11 cellular contexts compared by ENCODE assay signal in genomic region chr2:218329027-218329825, GRCh38. TPM values are rescaled to one million over a fixed set of nuclear protein-coding genes. Genes with fewer than 3 reads are reported as not detected.
DNase-seq lines count a peak whose midpoint lies in the region; ATAC-seq and TF ChIP-seq lines count a peak whose summit lies in the region.
"Had no signal": no experiment of that assay in that cellular context is flagged by ENCODE, and none has a peak within 500 bp of the region (broad histone marks: within the 10 kb centered on the region; RNA-seq: fewer than 3 reads in every experiment).

No MANE protein-coding gene starts in this region.

- H3K27me3 Mint-ChIP-seq in dendritic cell treated with granulocyte-macrophage colony-stimulating factor and Interleukin-4, amounts not matched to agents 40 ng/mL and 50 ng/mL, for 4 days = no peaks in the 10 kb centered on the region
- peaks cover 0 to 2% of the 10 kb centered on the region in 2 donors for H3K27me3 Mint-ChIP-seq in CD4-positive, alpha-beta memory T cell

- ATAC-seq in heart right ventricle (no peak), HG02938 (IDR thresholded peaks at IDR 0.05; ENCODE audit: unreplicated experiment) (peak; percentile 30), HG02970 (IDR thresholded peaks at IDR 0.05; ENCODE audit: low FRiP score, unreplicated experiment) (no peak)

- no peaks in the 10 kb centered on the region for H3K36me3 Mint-ChIP-seq in dendritic cell treated with granulocyte-macrophage colony-stimulating factor and Interleukin-4, amounts not matched to agents 40 ng/mL and 50 ng/mL, for 4 days (ENCODE audit: low read depth)
- H3K36me3 Mint-ChIP-seq in CD4-positive, alpha-beta memory T cell = no peaks in the 10 kb centered on the region

- 85 to 93% methylated on average over 18 of the region's 18 CpGs for WGBS in heart right ventricle, 2 donors

- peak overlapping the region; percentile 55 for H3K4me3 Mint-ChIP-seq in dendritic cell treated with granulocyte-macrophage colony-stimulating factor and Interleukin-4, amounts not matched to agents 40 ng/mL and 50 ng/mL, for 4 days
- no peak overlapping the region for H3K4me3 Mint-ChIP-seq in CD4-positive, alpha-beta memory T cell

- peak overlapping the region; percentile 97 for H3K27ac Mint-ChIP-seq in dendritic cell treated with granulocyte-macrophage colony-stimulating factor and Interleukin-4, amounts not matched to agents 40 ng/mL and 50 ng/mL, for 4 days
- peak overlapping the region in 1 of 7 donors; percentile 30 for H3K27ac Mint-ChIP-seq in CD4-positive, alpha-beta memory T cell

- H3K9me3 ChIP-seq in cardiac muscle cell (ENCODE audit: low read depth) (no peaks in the 10 kb centered on the region), heart right ventricle (peaks cover 0 to under 1% (median 0%) of the 10 kb centered on the region in 11 donors)
- H3K9me3 ChIP-seq in CD4-positive, alpha-beta memory T cell (ENCODE audit: control insufficient read depth in 1 of 2, low read length in 2 of 2) = no peaks in the 10 kb centered on the region

- H3K4me3 ChIP-seq in cardiac muscle cell (no peak overlapping the region), heart right ventricle (no peak overlapping the region)
- no peak overlapping the region for H3K4me3 ChIP-seq in CD4-positive, alpha-beta memory T cell (ENCODE audit: low read length in 2 of 2)
- H3K4me3 ChIP-seq: left ventricle myocardium inferior had no signal

- intact Hi-C loops in heart right ventricle (cut with DNase I) = no loop called here
- intact Hi-C loops in dendritic cell treated with granulocyte-macrophage colony-stimulating factor and Interleukin-4, amounts not matched to agents 40 ng/mL and 50 ng/mL, for 4 days (cut with micrococcal nuclease) = no loop called here
- intact Hi-C loops in CD4-positive, alpha-beta memory T cell (cut with micrococcal nuclease) = no loop called here

- H3K27ac ChIP-seq in cardiac muscle cell = peak overlapping the region; percentile 62
- H3K27ac ChIP-seq in heart right ventricle = peak overlapping the region in 1 of 10 donors; percentile 92
- no peak overlapping the region for H3K27ac ChIP-seq in CD4-positive, alpha-beta memory T cell (ENCODE audit: low read depth, low read length)
- H3K27ac ChIP-seq: left ventricle myocardium inferior had no signal

- peaks cover 87% of the 10 kb centered on the region for H3K4me1 Mint-ChIP-seq in dendritic cell treated with granulocyte-macrophage colony-stimulating factor and Interleukin-4, amounts not matched to agents 40 ng/mL and 50 ng/mL, for 4 days (ENCODE audit: low read depth)
- H3K4me1 Mint-ChIP-seq in CD4-positive, alpha-beta memory T cell = peaks cover 3 to 17% (median 11%) of the 10 kb centered on the region in 4 donors

- H3K4me1 ChIP-seq in cardiac muscle cell (ENCODE audit: low read depth) (peaks cover 65% of the 10 kb centered on the region), heart right ventricle (peaks cover 0 to 96% (median 12%) of the 10 kb centered on the region in 9 donors)
- H3K4me1 ChIP-seq in CD4-positive, alpha-beta memory T cell (ENCODE audit: insufficient read depth, low read length) = peaks cover 8% of the 10 kb centered on the region

- H3K27me3 ChIP-seq in cardiac muscle cell (no peaks in the 10 kb centered on the region), heart right ventricle (no peaks in the 10 kb centered on the region)
- H3K27me3 ChIP-seq in CD4-positive, alpha-beta memory T cell (ENCODE audit: insufficient read depth, low read length) = no peaks in the 10 kb centered on the region

- TF ChIP-seq CTCF in cardiac muscle cell (IDR thresholded peaks at IDR 0.05; ENCODE audit: low read depth, low read length) (no peak), heart right ventricle (IDR thresholded peaks at IDR 0.05) (no peak)

- CTCF ChIA-PET in CD4-positive, alpha-beta memory T cell (lab: Charles Lee; ENCODE audit: partially characterized antibody) = interaction anchor here (1.0 kb wide), 1 partner anchor 28 kb away, joined by 3 read pairs; no protein-coding TSS in a partner anchor

- no peaks in the 10 kb centered on the region for H3K36me3 ChIP-seq in cardiac muscle cell
- no peaks in the 10 kb centered on the region for H3K36me3 ChIP-seq in heart right ventricle
- H3K36me3 ChIP-seq in CD4-positive, alpha-beta memory T cell (ENCODE audit: insufficient read depth, low read length) = no peaks in the 10 kb centered on the region
- H3K36me3 ChIP-seq: left ventricle myocardium inferior had no signal

- no peaks in the 10 kb centered on the region for H3K9me3 Mint-ChIP-seq in dendritic cell treated with granulocyte-macrophage colony-stimulating factor and Interleukin-4, amounts not matched to agents 40 ng/mL and 50 ng/mL, for 4 days
- no peaks in the 10 kb centered on the region for H3K9me3 Mint-ChIP-seq in CD4-positive, alpha-beta memory T cell

- POLR2A ChIA-PET in CD4-positive, alpha-beta memory T cell (lab: Charles Lee; ENCODE audit: partially characterized antibody) = no interaction called here

- no peak for DNase-seq in cardiac muscle cell (ENCODE audit: low read depth in 1 of 2, low spot score in 1 of 2)
- DNase-seq in heart right ventricle = no peak
- no peak for DNase-seq in CD4-positive, alpha-beta memory T cell
- no peak for DNase-seq in islet precursor cell
- no peak for DNase-seq in RKO (ENCODE audit: low spot score)
- DNase-seq: activated CD8-positive, alpha-beta memory T cell treated with anti-CD3 and anti-CD28 coated beads for 24 hours; left ventricle myocardium inferior; stimulated activated CD4-positive, alpha-beta T cell treated with anti-CD3 and anti-CD28 coated beads, Interleukin-4, amount 100 ng/mL, for 4 hours had no signal

RNA-seq across cellular contexts. Expression of gene CATIP, which starts 27.4 kb away (rescaled TPM):
- total RNA-seq in cardiac muscle cell = 2.0 and 5.5 TPM in 2 replicates
- polyA plus RNA-seq in cardiac muscle cell = 1.2 and 5.0 TPM in 2 replicates
- not detected for total RNA-seq in heart right ventricle
- under 1 TPM in 1 of 2 donors, not detected in 1; 0.04 TPM for polyA plus RNA-seq in heart right ventricle
- not detected for total RNA-seq in CD4-positive, alpha-beta memory T cell
- polyA plus RNA-seq in CD4-positive, alpha-beta memory T cell = not detected
- total RNA-seq: left ventricle myocardium inferior had no signal

RNA-seq across cellular contexts. Expression of gene TMBIM1, which starts 36.9 kb away (rescaled TPM):
- total RNA-seq in cardiac muscle cell (15.5 and 25.9 TPM in 2 replicates), heart right ventricle (100 to 1,000 TPM in 7 of 10 donors, 10 to 100 TPM in 3; 85.3 to 151 (median 110) TPM)
- polyA plus RNA-seq in cardiac muscle cell (18.8 and 41.2 TPM in 2 replicates), heart right ventricle (100 to 1,000 TPM in 1 of 2 donors, 10 to 100 TPM in 1; 30.9 to 139 TPM)
- total RNA-seq in CD4-positive, alpha-beta memory T cell = 100 to 1,000 TPM; 140 to 144 TPM
- 100 to 1,000 TPM; 176 to 220 TPM for polyA plus RNA-seq in CD4-positive, alpha-beta memory T cell

RNA-seq across cellular contexts. Expression of gene SLC11A1, which starts 52.8 kb away (rescaled TPM):
- 0.25 and 0.63 TPM in 2 replicates for total RNA-seq in cardiac muscle cell
- polyA plus RNA-seq in cardiac muscle cell = 0.81 and 1.1 TPM in 2 replicates
- total RNA-seq in heart right ventricle = 1 to 10 TPM in 9 of 10 donors, under 1 TPM in 1; 0.64 to 9.1 (median 4.0) TPM
- polyA plus RNA-seq in heart right ventricle = 1 to 10 TPM; 4.5 to 8.0 TPM
- 1 to 10 TPM; 1.3 to 1.9 TPM for total RNA-seq in CD4-positive, alpha-beta memory T cell
- polyA plus RNA-seq in CD4-positive, alpha-beta memory T cell = under 1 TPM; 0.37 to 0.92 TPM

RNA-seq across cellular contexts. Expression of gene PNKD, which starts 58.9 kb away (rescaled TPM):
- total RNA-seq in cardiac muscle cell = 103 and 173 TPM in 2 replicates
- polyA plus RNA-seq in cardiac muscle cell = 206 and 287 TPM in 2 replicates
- 10 to 100 TPM; 56.9 to 91.1 (median 74.2) TPM for total RNA-seq in heart right ventricle
- 100 to 1,000 TPM in 1 of 2 donors, 10 to 100 TPM in 1; 76.7 to 138 TPM for polyA plus RNA-seq in heart right ventricle
- 10 to 100 TPM; 31.1 to 33.6 TPM for total RNA-seq in CD4-positive, alpha-beta memory T cell
- 100 to 1,000 TPM in 1 of 2 donors, 10 to 100 TPM in 1; 84.3 to 101 TPM for polyA plus RNA-seq in CD4-positive, alpha-beta memory T cell

RNA-seq across cellular contexts. Expression of gene AAMP, which starts 59.3 kb away (rescaled TPM):
- 269 and 315 TPM in 2 replicates for total RNA-seq in cardiac muscle cell
- 273 and 276 TPM in 2 replicates for polyA plus RNA-seq in cardiac muscle cell
- 10 to 100 TPM; 45.9 to 65.1 (median 57.5) TPM for total RNA-seq in heart right ventricle
- polyA plus RNA-seq in heart right ventricle = 100 to 1,000 TPM in 1 of 2 donors, 10 to 100 TPM in 1; 33.4 to 116 TPM
- 10 to 100 TPM; 66.2 to 66.3 TPM for total RNA-seq in CD4-positive, alpha-beta memory T cell
- polyA plus RNA-seq in CD4-positive, alpha-beta memory T cell = 100 to 1,000 TPM in 1 of 2 donors, 10 to 100 TPM in 1; 78.9 to 101 TPM
